Comparison of ENCODE assay signal across 18 cellular contexts in genomic region chr12:1501695-1502440, GRCh38.
DNase-seq lines count a peak whose midpoint lies in the region; ATAC-seq and TF ChIP-seq lines count a peak whose summit lies in the region.
"Had no signal": no experiment of that assay in that cellular context is flagged by ENCODE, and none has a peak within 500 bp of the region (broad histone marks: within the 10 kb centered on the region; RNA-seq: fewer than 3 reads in every experiment).

No MANE protein-coding gene starts in this region.

- intact Hi-C loops in cardiac septum (cut with DNase I) = no loop called here
- intact Hi-C loops in left ventricle myocardium superior (cut with micrococcal nuclease) = no loop called here

- H3K4me3 Mint-ChIP-seq in brain (no peak overlapping the region), neural crest cell (no peak overlapping the region)
- H3K4me3 Mint-ChIP-seq: CD8-positive, alpha-beta T cell had no signal

- H3K9me3 Mint-ChIP-seq in brain (peaks cover 0 to 5% (median 0%) of the 10 kb centered on the region in 5 experiments), neural crest cell (no peaks in the 10 kb centered on the region)
- H3K9me3 Mint-ChIP-seq: CD8-positive, alpha-beta T cell had no signal

- H3K4me1 Mint-ChIP-seq in brain = peaks cover 26% of the 10 kb centered on the region
- peaks cover 23% of the 10 kb centered on the region for H3K4me1 Mint-ChIP-seq in neural crest cell

- ATAC-seq in left ventricle myocardium superior (no peak), HG02759 (IDR thresholded peaks at IDR 0.05; ENCODE audit: unreplicated experiment) (no peak)
- ATAC-seq: CD8-positive, alpha-beta T cell; GM12878 had no signal

- TF ChIP-seq CTCF in brain (conservative IDR thresholded peaks at IDR 0.05) = no peak
- no peak for TF ChIP-seq CTCF in neural crest cell (conservative IDR thresholded peaks at IDR 0.05)

- no peaks in the 10 kb centered on the region for H3K36me3 Mint-ChIP-seq in brain
- peaks cover 3% of the 10 kb centered on the region for H3K36me3 Mint-ChIP-seq in neural crest cell (ENCODE audit: low read depth)

- H3K27ac Mint-ChIP-seq in brain (peak overlapping the region; percentile 30 to 81 (median 61)), neural crest cell (ENCODE audit: unreplicated experiment) (peak overlapping the region; percentile 13)
- H3K27ac Mint-ChIP-seq: CD8-positive, alpha-beta T cell had no signal

- peak; percentile 70 for DNase-seq in cardiac septum (ENCODE audit: low spot score)
- no peak for DNase-seq in left ventricle myocardium superior
- no peak for DNase-seq in neural crest cell (ENCODE audit: low read depth, low spot score)
- no peak for DNase-seq in NCI-H1048 (lab: John Stamatoyannopoulos, UW)
- DNase-seq in mucosa of gallbladder (ENCODE audit: low spot score) = no peak
- DNase-seq: Calu3; CD8-positive, alpha-beta T cell; DMS53; EL; GOT3; KG1; NCI-H187; NCI-H774; OCI-M1; SHP77 treated with DMSO at 0.1 percent for 48 hours had no signal

- peaks cover 9% of the 10 kb centered on the region for H3K27me3 Mint-ChIP-seq in brain
- H3K27me3 Mint-ChIP-seq in neural crest cell (ENCODE audit: low read depth) = no peaks in the 10 kb centered on the region
